ENCODE assay signal across 26 cellular contexts in the genomic region with DNA sequence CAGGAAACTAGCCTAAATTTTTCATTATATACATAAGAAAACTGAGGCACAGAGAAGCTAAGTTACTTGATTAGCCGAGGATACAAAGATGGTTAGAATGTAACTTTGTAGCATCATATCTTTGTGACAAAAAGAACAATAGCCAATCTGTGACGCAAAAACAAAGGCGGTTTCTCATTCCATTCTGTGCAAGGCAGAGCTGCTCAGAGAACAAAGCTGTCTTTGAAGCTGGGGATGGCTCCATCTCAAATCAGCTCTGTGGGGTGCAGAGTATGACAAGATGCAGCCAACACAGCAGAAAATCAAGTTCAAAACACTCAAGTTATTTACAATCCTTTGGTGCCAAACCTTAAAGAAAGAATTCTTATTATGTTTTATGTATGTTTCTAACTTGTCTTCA.
DNase-seq lines count a peak whose midpoint lies in the region; ATAC-seq and TF ChIP-seq lines count a peak whose summit lies in the region.
"Had no signal": no experiment of that assay in that cellular context is flagged by ENCODE, and none has a peak within 500 bp of the region (broad histone marks: within the 10 kb centered on the region; RNA-seq: fewer than 3 reads in every experiment).

No MANE protein-coding gene starts in this region.

- no peaks in the 10 kb centered on the region for H3K27me3 ChIP-seq in colonic mucosa
- H3K27me3 ChIP-seq: BLaER1 treated with 17β-estradiol and CSF1 and Interleukin-3, amounts not matched to agents 10 nM and 100 nM; stomach had no signal

- H3K36me3 ChIP-seq in colonic mucosa = no peaks in the 10 kb centered on the region
- H3K36me3 ChIP-seq: BLaER1 treated with 17β-estradiol and CSF1 and Interleukin-3, amounts not matched to agents 10 nM and 100 nM; stomach had no signal

- H3K4me1 Mint-ChIP-seq in neural crest cell (peaks cover 15% of the 10 kb centered on the region), WTC11 (no peaks in the 10 kb centered on the region)
- H3K4me1 Mint-ChIP-seq: activated naive CD8-positive, alpha-beta T cell treated with anti-CD3 and anti-CD28 coated beads, Interleukin-2, amount 10 ng/mL, durations not matched to agents 7 days and 5 days; naive thymus-derived CD8-positive, alpha-beta T cell had no signal

- H3K9me3 ChIP-seq in colonic mucosa = no peaks in the 10 kb centered on the region
- H3K9me3 ChIP-seq: BLaER1 treated with 17β-estradiol and CSF1 and Interleukin-3, amounts not matched to agents 10 nM and 100 nM; stomach had no signal

- POLR2A ChIA-PET in WTC11 (lab: Charles Lee) = no interaction called here

- ATAC-seq in WTC11 = no peak
- ATAC-seq: activated CD8-positive, alpha-beta T cell treated with anti-CD3 and anti-CD28 coated beads, Interleukin-2, amount 10 ng/mL, durations not matched to agents 7 days and 5 days; naive thymus-derived CD8-positive, alpha-beta T cell had no signal

- H3K4me3 Mint-ChIP-seq in neural crest cell (no peak overlapping the region), WTC11 (no peak overlapping the region)
- H3K4me3 Mint-ChIP-seq: activated CD8-positive, alpha-beta T cell treated with anti-CD3 and anti-CD28 coated beads, Interleukin-2, amount 10 ng/mL, durations not matched to agents 7 days and 5 days; activated naive CD8-positive, alpha-beta T cell treated with anti-CD3 and anti-CD28 coated beads, Interleukin-2, amount 10 ng/mL, durations not matched to agents 7 days and 5 days; brain; naive thymus-derived CD8-positive, alpha-beta T cell had no signal

- H3K9me3 Mint-ChIP-seq in neural crest cell = peaks cover under 1% of the 10 kb centered on the region
- peaks cover under 1% of the 10 kb centered on the region for H3K9me3 Mint-ChIP-seq in WTC11
- H3K9me3 Mint-ChIP-seq: activated naive CD8-positive, alpha-beta T cell treated with anti-CD3 and anti-CD28 coated beads, Interleukin-2, amount 10 ng/mL, durations not matched to agents 7 days and 5 days; brain had no signal

- peak overlapping the region; percentile 92 for H3K27ac ChIP-seq in temporal lobe (ENCODE audit: low read depth, low read length)
- no peak overlapping the region for H3K27ac ChIP-seq in colonic mucosa
- H3K27ac ChIP-seq: BLaER1 treated with 17β-estradiol and CSF1 and Interleukin-3, amounts not matched to agents 10 nM and 100 nM; coronary artery; stomach had no signal

- H3K4me1 ChIP-seq in colonic mucosa = no peaks in the 10 kb centered on the region
- H3K4me1 ChIP-seq: BLaER1 treated with 17β-estradiol and CSF1 and Interleukin-3, amounts not matched to agents 10 nM and 100 nM; stomach had no signal

- H3K27ac Mint-ChIP-seq in neural crest cell (ENCODE audit: unreplicated experiment) (peak overlapping the region; percentile 95), WTC11 (no peak overlapping the region)
- H3K27ac Mint-ChIP-seq: activated CD8-positive, alpha-beta T cell treated with anti-CD3 and anti-CD28 coated beads, Interleukin-2, amount 10 ng/mL, durations not matched to agents 7 days and 5 days; activated naive CD8-positive, alpha-beta T cell treated with anti-CD3 and anti-CD28 coated beads, Interleukin-2, amount 10 ng/mL, durations not matched to agents 7 days and 5 days; brain; progenitor cell of endocrine pancreas had no signal

- peak; percentile 1 for DNase-seq in RPMI7951 (ENCODE audit: low read depth)
- peak; percentile 95 for DNase-seq in foreskin melanocyte
- DNase-seq in neural crest cell (ENCODE audit: low read depth, low spot score) = no peak
- DNase-seq in colonic mucosa = no peak
- DNase-seq in WTC11 (ENCODE audit: low spot score) = no peak
- no peak for DNase-seq in SKM-1 (lab: John Stamatoyannopoulos, UW; ENCODE audit: unreplicated experiment)
- DNase-seq: activated CD8-positive, alpha-beta T cell treated with anti-CD3 and anti-CD28 coated beads, Interleukin-2, amount 10 ng/mL, durations not matched to agents 7 days and 5 days; activated effector memory CD4-positive, alpha-beta T cell treated with anti-CD3 and anti-CD28 coated beads, Interleukin-2, amount 50 U/mL, for 16 hours; activated naive CD8-positive, alpha-beta T cell treated with anti-CD3 and anti-CD28 coated beads, Interleukin-2, amount 10 ng/mL, durations not matched to agents 7 days and 5 days; activated T-cell treated with anti-CD3 and anti-CD28 coated beads for 4 hours; Calu3; glutamatergic neuron; KBM-7; MM.1S; naive thymus-derived CD8-positive, alpha-beta T cell; NCI-H1436; NCI-H510A; SIG-M5; stimulated activated CD8-positive, alpha-beta memory T cell treated with anti-CD3 and anti-CD28 coated beads, Interleukin-4, amount 100 ng/mL, for 48 hours; stomach; T-helper 1 cell had no signal

- H3K9ac ChIP-seq in colonic mucosa (ENCODE audit: low read depth in 2 of 2, low read length in 2 of 2) = no peak overlapping the region
- H3K9ac ChIP-seq: BLaER1 treated with 17β-estradiol and CSF1 and Interleukin-3, amounts not matched to agents 10 nM and 100 nM had no signal

- CTCF ChIA-PET in WTC11 (lab: Charles Lee) = interaction anchor here (0.7 kb wide), 1 partner anchor 18 kb away, joined by 4 read pairs; no protein-coding TSS in a partner anchor

- TF ChIP-seq CTCF in neural crest cell (conservative IDR thresholded peaks at IDR 0.05) = no peak
- no peak for TF ChIP-seq CTCF in colonic mucosa (IDR thresholded peaks at IDR 0.05)
- no peak for TF ChIP-seq CTCF in WTC11 (IDR thresholded peaks at IDR 0.05)

- H3K27me3 Mint-ChIP-seq in neural crest cell (ENCODE audit: low read depth) (no peaks in the 10 kb centered on the region), WTC11 (ENCODE audit: low read depth) (no peaks in the 10 kb centered on the region)
- H3K27me3 Mint-ChIP-seq: activated naive CD8-positive, alpha-beta T cell treated with anti-CD3 and anti-CD28 coated beads, Interleukin-2, amount 10 ng/mL, durations not matched to agents 7 days and 5 days; brain; naive thymus-derived CD8-positive, alpha-beta T cell; progenitor cell of endocrine pancreas had no signal

- no peaks in the 10 kb centered on the region for H3K36me3 Mint-ChIP-seq in neural crest cell (ENCODE audit: low read depth)
- no peaks in the 10 kb centered on the region for H3K36me3 Mint-ChIP-seq in WTC11
- H3K36me3 Mint-ChIP-seq: activated naive CD8-positive, alpha-beta T cell treated with anti-CD3 and anti-CD28 coated beads, Interleukin-2, amount 10 ng/mL, durations not matched to agents 7 days and 5 days; brain; naive thymus-derived CD8-positive, alpha-beta T cell had no signal

- H3K4me3 ChIP-seq in colonic mucosa = no peak overlapping the region
- H3K4me3 ChIP-seq: BLaER1 treated with 17β-estradiol and CSF1 and Interleukin-3, amounts not matched to agents 10 nM and 100 nM; coronary artery; stomach had no signal

- intact Hi-C loops in colonic mucosa (cut with DNase I) = no loop called here

TF ChIP-seq in WTC11, 78 proteins besides CTCF, POLR2A, EP300 and RAD21 (continues in another document):
- no peak for TF ChIP-seq ZBTB43 (CRISPR knock-in tag; IDR thresholded peaks at IDR 0.05)
- TF ChIP-seq MYBL2 (CRISPR knock-in tag; IDR thresholded peaks at IDR 0.05) = no peak
- TF ChIP-seq ZNF396 (CRISPR knock-in tag; IDR thresholded peaks at IDR 0.05; ENCODE audit: borderline replicate concordance) = no peak
- TF ChIP-seq, protein P1, sequence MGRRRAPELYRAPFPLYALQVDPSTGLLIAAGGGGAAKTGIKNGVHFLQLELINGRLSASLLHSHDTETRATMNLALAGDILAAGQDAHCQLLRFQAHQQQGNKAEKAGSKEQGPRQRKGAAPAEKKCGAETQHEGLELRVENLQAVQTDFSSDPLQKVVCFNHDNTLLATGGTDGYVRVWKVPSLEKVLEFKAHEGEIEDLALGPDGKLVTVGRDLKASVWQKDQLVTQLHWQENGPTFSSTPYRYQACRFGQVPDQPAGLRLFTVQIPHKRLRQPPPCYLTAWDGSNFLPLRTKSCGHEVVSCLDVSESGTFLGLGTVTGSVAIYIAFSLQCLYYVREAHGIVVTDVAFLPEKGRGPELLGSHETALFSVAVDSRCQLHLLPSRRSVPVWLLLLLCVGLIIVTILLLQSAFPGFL (CRISPR knock-in tag; IDR thresholded peaks at IDR 0.05; ENCODE audit: borderline replicate concordance) = no peak
- TF ChIP-seq, protein P2, sequence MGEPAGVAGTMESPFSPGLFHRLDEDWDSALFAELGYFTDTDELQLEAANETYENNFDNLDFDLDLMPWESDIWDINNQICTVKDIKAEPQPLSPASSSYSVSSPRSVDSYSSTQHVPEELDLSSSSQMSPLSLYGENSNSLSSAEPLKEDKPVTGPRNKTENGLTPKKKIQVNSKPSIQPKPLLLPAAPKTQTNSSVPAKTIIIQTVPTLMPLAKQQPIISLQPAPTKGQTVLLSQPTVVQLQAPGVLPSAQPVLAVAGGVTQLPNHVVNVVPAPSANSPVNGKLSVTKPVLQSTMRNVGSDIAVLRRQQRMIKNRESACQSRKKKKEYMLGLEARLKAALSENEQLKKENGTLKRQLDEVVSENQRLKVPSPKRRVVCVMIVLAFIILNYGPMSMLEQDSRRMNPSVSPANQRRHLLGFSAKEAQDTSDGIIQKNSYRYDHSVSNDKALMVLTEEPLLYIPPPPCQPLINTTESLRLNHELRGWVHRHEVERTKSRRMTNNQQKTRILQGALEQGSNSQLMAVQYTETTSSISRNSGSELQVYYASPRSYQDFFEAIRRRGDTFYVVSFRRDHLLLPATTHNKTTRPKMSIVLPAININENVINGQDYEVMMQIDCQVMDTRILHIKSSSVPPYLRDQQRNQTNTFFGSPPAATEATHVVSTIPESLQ (CRISPR knock-in tag; IDR thresholded peaks at IDR 0.05) = no peak
- TF ChIP-seq, protein P3, sequence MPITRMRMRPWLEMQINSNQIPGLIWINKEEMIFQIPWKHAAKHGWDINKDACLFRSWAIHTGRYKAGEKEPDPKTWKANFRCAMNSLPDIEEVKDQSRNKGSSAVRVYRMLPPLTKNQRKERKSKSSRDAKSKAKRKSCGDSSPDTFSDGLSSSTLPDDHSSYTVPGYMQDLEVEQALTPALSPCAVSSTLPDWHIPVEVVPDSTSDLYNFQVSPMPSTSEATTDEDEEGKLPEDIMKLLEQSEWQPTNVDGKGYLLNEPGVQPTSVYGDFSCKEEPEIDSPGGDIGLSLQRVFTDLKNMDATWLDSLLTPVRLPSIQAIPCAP (CRISPR knock-in tag; IDR thresholded peaks at IDR 0.05) = no peak
- TF ChIP-seq FOXJ3 (CRISPR knock-in tag; IDR thresholded peaks at IDR 0.05; ENCODE audit: borderline replicate concordance) = no peak

Comparison
In these comparisons a context has a peak if more than half of its experiments do, and no peak if none do; other contexts are left out.
1. DNase-seq: peak in RPMI7951 (single experiment) and foreskin melanocyte (single experiment); none in neural crest cell (single experiment), colonic mucosa (single experiment), WTC11 (single experiment) and SKM-1 (single experiment).